ENCODE assay signal across 1 cellular context in genomic region chr12:26109343-26109841, GRCh38.
TF ChIP-seq lines count a peak whose summit lies in the region.

No MANE protein-coding gene starts in this region.

TF ChIP-seq in WTC11, 78 proteins besides CTCF, POLR2A, EP300 and RAD21 (continued from another document):
- no peak for TF ChIP-seq USF1 (CRISPR knock-in tag; IDR thresholded peaks at IDR 0.05)
- TF ChIP-seq EMX1 (CRISPR knock-in tag; IDR thresholded peaks at IDR 0.05), result no peak
- TF ChIP-seq KAT7 (CRISPR knock-in tag; IDR thresholded peaks at IDR 0.05; ENCODE audit: borderline replicate concordance), result no peak
